13 cellular contexts compared by ENCODE assay signal in genomic region chr6:150001295-150001990, GRCh38. TPM values are rescaled to one million over a fixed set of nuclear protein-coding genes. Genes with fewer than 3 reads are reported as not detected.
DNase-seq lines count a peak whose midpoint lies in the region; ATAC-seq, FAIRE-seq and TF ChIP-seq lines count a peak whose summit lies in the region.
"Had no signal": no experiment of that assay in that cellular context is flagged by ENCODE, and none has a peak within 500 bp of the region (broad histone marks: within the 10 kb centered on the region; RNA-seq: fewer than 3 reads in every experiment).

No MANE protein-coding gene starts in this region.

- no peaks in the 10 kb centered on the region for H3K9me3 ChIP-seq in ovary
- H3K9me3 ChIP-seq: SJSA1, testis had no signal

- ATAC-seq in GM19463 (IDR thresholded peaks at IDR 0.05; ENCODE audit: unreplicated experiment) (peak; percentile 53), HG03432 (IDR thresholded peaks at IDR 0.05; ENCODE audit: unreplicated experiment) (peak; percentile 59)

- WGBS in ovary, 3 donors = 32 to 48% (median 44%) methylated on average over 3 of the region's 3 CpGs

- no peak for DNase-seq in GM18507 (ENCODE audit: extremely low spot score, insufficient read length, low read depth)
- DNase-seq in choroid plexus epithelial cell (ENCODE audit: low read depth) = peak; percentile 15
- no peak for DNase-seq in ovary
- no peak for DNase-seq in AG08396 (ENCODE audit: low spot score)
- no peak for DNase-seq in NCI-H345 (lab: John Stamatoyannopoulos, UW)
- DNase-seq in NCI-H1092 treated with DMSO at 0.1 percent for 48 hours (lab: John Stamatoyannopoulos, UW) = no peak
- DNase-seq: DMS53, NCI-H2081 treated with DMSO at 0.1 percent for 48 hours, testis had no signal

- peak; percentile 98 for FAIRE-seq in GM18507 (lab: Jason Lieb, UNC)

- no peak overlapping the region for H3K27ac ChIP-seq in ovary
- H3K27ac ChIP-seq: SJSA1, testis had no signal

- intact Hi-C loops in ovary (cut with DNase I) = loop anchor here in 1 of 4 donors (10.0 kb wide), 1 partner anchor 167 kb away; no protein-coding TSS in a partner anchor

- peaks cover 3% of the 10 kb centered on the region for H3K4me1 ChIP-seq in ovary (ENCODE audit: insufficient read depth)

- H3K4me3 ChIP-seq in choroid plexus epithelial cell (ENCODE audit: low read depth, low read length) = no peak overlapping the region
- H3K4me3 ChIP-seq in ovary = no peak overlapping the region
- H3K4me3 ChIP-seq: SJSA1, testis had no signal

- no peak for TF ChIP-seq CTCF in choroid plexus epithelial cell (conservative IDR thresholded peaks at IDR 0.05; ENCODE audit: low read depth, low read length)
- no peak for TF ChIP-seq CTCF in ovary (IDR thresholded peaks at IDR 0.05)

- H3K36me3 ChIP-seq in ovary = no peaks in the 10 kb centered on the region
- H3K36me3 ChIP-seq: SJSA1 had no signal

- H3K27me3 ChIP-seq in ovary = no peaks in the 10 kb centered on the region
- H3K27me3 ChIP-seq: testis had no signal

- TF ChIP-seq POLR2A in ovary (IDR thresholded peaks at IDR 0.05) = no peak

- no peak for TF ChIP-seq EP300 in ovary (IDR thresholded peaks at IDR 0.05)

RNA-seq across cellular contexts. Expression of gene RAET1L, which starts 23.9 kb away (rescaled TPM):
- total RNA-seq in ovary = not detected
- polyA plus RNA-seq in ovary = not detected
- total RNA-seq: myocyte, SJSA1 had no signal

RNA-seq across cellular contexts. Expression of gene ULBP1, which starts 37.7 kb away (rescaled TPM):
- 1 to 10 TPM in 1 of 7 donors, under 1 TPM in 3, not detected in 3; 0.08 to 1.2 (median 0.09) TPM for total RNA-seq in ovary
- 1 to 10 TPM in 1 of 2 donors, under 1 TPM in 1; 0.02 to 7.7 TPM for polyA plus RNA-seq in ovary

RNA-seq across cellular contexts. Expression of gene ULBP2, which starts 59.6 kb away (rescaled TPM):
- under 1 TPM in 1 of 7 donors, not detected in 6; 0.23 TPM for total RNA-seq in ovary
- 1 to 10 TPM in 1 of 2 donors, under 1 TPM in 1; 0.08 to 3.6 TPM for polyA plus RNA-seq in ovary
